9 cellular contexts compared by ENCODE assay signal in the genomic region with DNA sequence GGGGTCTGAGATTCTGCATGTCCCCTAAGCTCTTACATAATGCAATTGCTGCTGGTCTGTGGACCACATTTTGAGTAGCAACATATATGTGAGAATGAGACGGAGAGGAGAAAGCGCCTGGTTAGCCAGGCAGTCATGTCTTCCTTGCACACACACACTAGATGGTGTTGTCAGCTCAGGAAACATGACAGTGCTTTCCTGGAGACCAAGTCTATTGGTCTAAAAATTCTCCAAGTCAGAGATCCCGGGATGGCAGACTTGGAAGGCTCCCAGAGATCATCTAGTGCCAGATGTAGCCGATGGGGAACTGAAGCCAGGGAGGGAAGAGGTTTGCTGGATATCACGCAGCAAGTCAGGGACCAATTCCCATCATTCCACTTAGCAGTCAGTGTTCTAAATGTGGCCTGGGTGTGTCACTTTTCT. TPM values are rescaled to one million over a fixed set of nuclear protein-coding genes. Genes with fewer than 3 reads are reported as not detected.
DNase-seq lines count a peak whose midpoint lies in the region; ATAC-seq and TF ChIP-seq lines count a peak whose summit lies in the region.
"Had no signal": no experiment of that assay in that cellular context is flagged by ENCODE, and none has a peak within 500 bp of the region (broad histone marks: within the 10 kb centered on the region; RNA-seq: fewer than 3 reads in every experiment).

No MANE protein-coding gene starts in this region.

- no peak overlapping the region for H3K9ac ChIP-seq in colonic mucosa (ENCODE audit: low read depth in 2 of 2, low read length in 2 of 2)

- no peaks in the 10 kb centered on the region for H3K4me1 ChIP-seq in colonic mucosa
- peaks cover 4% of the 10 kb centered on the region for H3K4me1 ChIP-seq in lower lobe of right lung

- no peaks in the 10 kb centered on the region for H3K9me3 Mint-ChIP-seq in Calu3 (ENCODE audit: low read depth, unreplicated experiment)

- no peaks in the 10 kb centered on the region for H3K9me3 ChIP-seq in colonic mucosa
- no peaks in the 10 kb centered on the region for H3K9me3 ChIP-seq in lower lobe of right lung

- peaks cover 13% of the 10 kb centered on the region for H3K27me3 Mint-ChIP-seq in Calu3 (ENCODE audit: unreplicated experiment)

- H3K27ac ChIP-seq in colonic mucosa (no peak overlapping the region), lower lobe of right lung (no peak overlapping the region)

- DNase-seq in AG20443 (ENCODE audit: low spot score) (peak; percentile 90), NCI-H1694 (lab: John Stamatoyannopoulos, UW) (peak; percentile 80), colonic mucosa (peak; percentile 43), lower lobe of right lung (no peak), NCI-H2227 (lab: John Stamatoyannopoulos, UW; ENCODE audit: unreplicated experiment) (no peak), Calu3 (no peak)

- H3K27me3 ChIP-seq in colonic mucosa (no peaks in the 10 kb centered on the region), lower lobe of right lung (ENCODE audit: low read depth) (no peaks in the 10 kb centered on the region)

- ATAC-seq in lower lobe of right lung (peak; percentile 45 to 56), HG02885 (IDR thresholded peaks at IDR 0.05; ENCODE audit: poor library complexity, unreplicated experiment) (no peak), HG02938 (IDR thresholded peaks at IDR 0.05; ENCODE audit: unreplicated experiment) (no peak)

- no peak overlapping the region for H3K4me3 Mint-ChIP-seq in Calu3 (ENCODE audit: low read depth, unreplicated experiment)
- H3K4me3 Mint-ChIP-seq: activated naive CD8-positive, alpha-beta T cell had no signal

- intact Hi-C loops in colonic mucosa (cut with DNase I) (no loop called here), lower lobe of right lung (cut with DNase I) (loop anchor here (10.0 kb wide), 1 partner anchor 134 kb away; no protein-coding TSS in a partner anchor), Calu3 (cut with micrococcal nuclease; ENCODE audit: unreplicated experiment) (loop anchor here (5.0 kb wide), 1 partner anchor 136 kb away; no protein-coding TSS in a partner anchor)

- CTCF ChIA-PET in Calu3 (lab: Charles Lee) = no interaction called here

- no peaks in the 10 kb centered on the region for H3K36me3 Mint-ChIP-seq in Calu3 (ENCODE audit: insufficient read depth, unreplicated experiment)
- H3K36me3 Mint-ChIP-seq: activated naive CD8-positive, alpha-beta T cell had no signal

- no peak overlapping the region for H3K27ac Mint-ChIP-seq in Calu3 (ENCODE audit: unreplicated experiment)
- H3K27ac Mint-ChIP-seq: activated naive CD8-positive, alpha-beta T cell had no signal

- TF ChIP-seq CTCF in colonic mucosa (IDR thresholded peaks at IDR 0.05) (no peak), lower lobe of right lung (IDR thresholded peaks at IDR 0.05) (peak; percentile 52), Calu3 (IDR thresholded peaks at IDR 0.05; ENCODE audit: unreplicated experiment) (no peak)

- no TSS peak for BruUV-seq in Calu3 (replicated peaks; lab: Mats Ljungman, UMichigan)

- H3K36me3 ChIP-seq in colonic mucosa = no peaks in the 10 kb centered on the region
- no peaks in the 10 kb centered on the region for H3K36me3 ChIP-seq in lower lobe of right lung

- H3K4me3 ChIP-seq in colonic mucosa = no peak overlapping the region
- H3K4me3 ChIP-seq in lower lobe of right lung = no peak overlapping the region

- H3K4me1 Mint-ChIP-seq in Calu3 (ENCODE audit: low read depth, unreplicated experiment) = no peaks in the 10 kb centered on the region

RNA-seq across cellular contexts. Expression of a gene that starts 53.4 kb away (rescaled TPM):
- 100 to 1,000 TPM in 1 of 2 donors, 10 to 100 TPM in 1; 69.6 to 145 TPM for total RNA-seq in colonic mucosa
- 23.2 TPM for total RNA-seq in lower lobe of right lung
- 49.2 and 51.2 TPM in 2 replicates for total RNA-seq in Calu3 (2022)

Comparison
In these comparisons a context has a peak if more than half of its experiments do, and no peak if none do; other contexts are left out.
1. DNase-seq: peak in AG20443 (single experiment), NCI-H1694 (single experiment) and colonic mucosa (single experiment); none in lower lobe of right lung (single experiment), NCI-H2227 (single experiment) and Calu3 (single experiment).
2. ATAC-seq: peak in lower lobe of right lung (2 of 2); none in HG02885 (single experiment) and HG02938 (single experiment).